In genomic region chr1:116794804-116795481, GRCh38 we compare ENCODE assay signal across 9 cellular contexts. TPM values are rescaled to one million over a fixed set of nuclear protein-coding genes. Genes with fewer than 3 reads are reported as not detected.
DNase-seq lines count a peak whose midpoint lies in the region; ATAC-seq and TF ChIP-seq lines count a peak whose summit lies in the region.
"Had no signal": no experiment of that assay in that cellular context is flagged by ENCODE, and none has a peak within 500 bp of the region (broad histone marks: within the 10 kb centered on the region; RNA-seq: fewer than 3 reads in every experiment).

No MANE protein-coding gene starts in this region.

- POLR2A ChIA-PET in T-cell (lab: Charles Lee) = no interaction called here

- CTCF ChIA-PET in T-cell (lab: Charles Lee) = interaction anchor here (0.6 to 0.7 kb wide), 6 partner anchors 18 to 387 kb away, joined by 3 to 10 read pairs (median 4); no protein-coding TSS in a partner anchor

- H3K4me1 Mint-ChIP-seq in T-cell = peaks cover 48 to 70% (median 66%) of the 10 kb centered on the region in 3 donors

- H3K4me3 Mint-ChIP-seq in T-cell = no peak overlapping the region

- peak overlapping the region; percentile 23 to 31 for H3K27ac Mint-ChIP-seq in T-cell

- no peaks in the 10 kb centered on the region for H3K36me3 Mint-ChIP-seq in T-cell

- no peaks in the 10 kb centered on the region for H3K9me3 Mint-ChIP-seq in T-cell

- H3K27me3 Mint-ChIP-seq in T-cell = no peaks in the 10 kb centered on the region

- DNase-seq in T-cell (no peak), HUDEP-2 (lab: John Stamatoyannopoulos, UW; ENCODE audit: unreplicated experiment in 76 of 76) (no peak)
- DNase-seq in activated effector memory CD4-positive, alpha-beta T cell treated with anti-CD3 and anti-CD28 coated beads, Interleukin-2, amount 50 U/mL, for 16 hours = no peak
- DNase-seq: NCI-H748 treated with DMSO at 0.1 percent for 48 hours had no signal

- peak; percentile 89 for ATAC-seq in GM18498 (IDR thresholded peaks at IDR 0.05; ENCODE audit: unreplicated experiment)
- ATAC-seq in GM19468 (IDR thresholded peaks at IDR 0.05; ENCODE audit: extremely low read depth, unreplicated experiment) = peak; percentile 69
- ATAC-seq in HG03108 (IDR thresholded peaks at IDR 0.05; ENCODE audit: unreplicated experiment) = peak; percentile 82
- no peak for ATAC-seq in T-cell (replicated peaks in 1 of 4)
- ATAC-seq in activated CD4-positive, CD25-positive, alpha-beta regulatory T cell treated with anti-CD3 and anti-CD28 coated beads, Interleukin-2, amount 50 U/mL, for 24 hours = no peak
- ATAC-seq in SK-N-SH treated with all-trans-retinoic acid at 6 μM for 48 hours = no peak

TF ChIP-seq in SK-N-SH treated with all-trans-retinoic acid at 6 μM for 48 hours, 23 proteins besides CTCF, POLR2A, EP300 and RAD21:
- no peak for TF ChIP-seq ZFP30 (CRISPR knock-in tag; IDR thresholded peaks at IDR 0.05)
- TF ChIP-seq ESRRG (CRISPR knock-in tag; IDR thresholded peaks at IDR 0.05) = no peak
- TF ChIP-seq ZFP3 (CRISPR knock-in tag; IDR thresholded peaks at IDR 0.05) = no peak
- no peak for TF ChIP-seq ZNF565 (CRISPR knock-in tag; conservative IDR thresholded peaks at IDR 0.05; ENCODE audit: low read depth)
- TF ChIP-seq, protein P1, sequence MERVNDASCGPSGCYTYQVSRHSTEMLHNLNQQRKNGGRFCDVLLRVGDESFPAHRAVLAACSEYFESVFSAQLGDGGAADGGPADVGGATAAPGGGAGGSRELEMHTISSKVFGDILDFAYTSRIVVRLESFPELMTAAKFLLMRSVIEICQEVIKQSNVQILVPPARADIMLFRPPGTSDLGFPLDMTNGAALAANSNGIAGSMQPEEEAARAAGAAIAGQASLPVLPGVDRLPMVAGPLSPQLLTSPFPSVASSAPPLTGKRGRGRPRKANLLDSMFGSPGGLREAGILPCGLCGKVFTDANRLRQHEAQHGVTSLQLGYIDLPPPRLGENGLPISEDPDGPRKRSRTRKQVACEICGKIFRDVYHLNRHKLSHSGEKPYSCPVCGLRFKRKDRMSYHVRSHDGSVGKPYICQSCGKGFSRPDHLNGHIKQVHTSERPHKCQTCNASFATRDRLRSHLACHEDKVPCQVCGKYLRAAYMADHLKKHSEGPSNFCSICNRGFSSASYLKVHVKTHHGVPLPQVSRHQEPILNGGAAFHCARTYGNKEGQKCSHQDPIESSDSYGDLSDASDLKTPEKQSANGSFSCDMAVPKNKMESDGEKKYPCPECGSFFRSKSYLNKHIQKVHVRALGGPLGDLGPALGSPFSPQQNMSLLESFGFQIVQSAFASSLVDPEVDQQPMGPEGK (CRISPR knock-in tag; IDR thresholded peaks at IDR 0.05; ENCODE audit: borderline replicate concordance) = no peak
TF ChIP-seq in SK-N-SH treated with all-trans-retinoic acid at 6 μM for 48 hours: peak in this region for 0.

RNA-seq across cellular contexts. Expression of gene CD2, which starts 40.7 kb away (rescaled TPM):
- total RNA-seq in T-cell = 100 to 1,000 TPM; 119 to 209 (median 158) TPM

Comparison
In these comparisons a context has a peak if more than half of its experiments do, and no peak if none do; other contexts are left out.
1. ATAC-seq: peak in GM18498 (single experiment), GM19468 (single experiment) and HG03108 (single experiment); none in T-cell (0 of 4), activated CD4-positive, CD25-positive, alpha-beta regulatory T cell treated with anti-CD3 and anti-CD28 coated beads, Interleukin-2, amount 50 U/mL, for 24 hours (0 of 2) and SK-N-SH treated with all-trans-retinoic acid at 6 μM for 48 hours (single experiment).